ENCODE assay signal across 8 cellular contexts in genomic region chr21:42218836-42219605, GRCh38. TPM values are rescaled to one million over a fixed set of nuclear protein-coding genes. Genes with fewer than 3 reads are reported as not detected.
DNase-seq lines count a peak whose midpoint lies in the region; ATAC-seq and TF ChIP-seq lines count a peak whose summit lies in the region.

Gene ABCG1, plus strand, starts transcription at chr21:42219140. Its CDS starts 123 bp downstream, at chr21:42219263.

- DNase-seq in NCI-H510A (lab: John Stamatoyannopoulos, UW) = peak; percentile 21
- peak; percentile 54 for DNase-seq in activated naive CD4-positive, alpha-beta T cell treated with anti-CD3 and anti-CD28 coated beads for 36 hours
- no peak for DNase-seq in glomerular endothelial cell (ENCODE audit: extremely low read depth, low read depth, low spot score)
- peak; percentile 53 for DNase-seq in neuronal stem cell (ENCODE audit: low spot score)

- peaks cover 12% of the 10 kb centered on the region for H3K4me1 Mint-ChIP-seq in activated naive CD4-positive, alpha-beta T cell treated with anti-CD3 and anti-CD28 coated beads for 36 hours (ENCODE audit: low read depth)

- H2BK5ac ChIP-seq in neuronal stem cell (ENCODE audit: low read length) = peak within 1 kb of the TSS; percentile 0

- peak within 1 kb of the TSS; percentile 39 for H2BK15ac ChIP-seq in neuronal stem cell (ENCODE audit: low read length)

- peaks cover 0 to 62% (median 15%) of the 10 kb centered on the region in 3 experiments for H3K27me3 ChIP-seq in neuronal stem cell (ENCODE audit: control insufficient read depth in 3 of 3, insufficient read depth in 3 of 3, low read depth in 1 of 3, low read length in 3 of 3)

- H3K4me2 ChIP-seq in neuronal stem cell (ENCODE audit: insufficient read depth, low read length, poor library complexity, severe bottlenecking) = peak within 1 kb of the TSS; percentile 100

- peaks cover 11% of the 10 kb centered on the region in 2 donors for H3K4me1 ChIP-seq in neuronal stem cell (ENCODE audit: control insufficient read depth in 2 of 2, insufficient read depth in 1 of 2, low read depth in 1 of 2, low read length in 2 of 2)

- peak within 1 kb of the TSS in 1 of 2 donors; percentile 82 for H3K4me3 ChIP-seq in neuronal stem cell (ENCODE audit: low read length in 2 of 2)

- H3K9me3 Mint-ChIP-seq in activated naive CD4-positive, alpha-beta T cell treated with anti-CD3 and anti-CD28 coated beads for 36 hours = peaks cover 20% of the 10 kb centered on the region

- H3K36me3 Mint-ChIP-seq in activated naive CD4-positive, alpha-beta T cell treated with anti-CD3 and anti-CD28 coated beads for 36 hours (ENCODE audit: low read depth) = peaks cover 3% of the 10 kb centered on the region

- H3K14ac ChIP-seq in neuronal stem cell (ENCODE audit: low read length) = no peak within 1 kb of the TSS

- H3K23ac ChIP-seq in neuronal stem cell (ENCODE audit: low read depth, low read length, poor library complexity) = peak within 1 kb of the TSS; percentile 21

- no peak within 1 kb of the TSS for H2BK12ac ChIP-seq in neuronal stem cell (ENCODE audit: low read length)

- intact Hi-C loops in activated naive CD4-positive, alpha-beta T cell treated with anti-CD3 and anti-CD28 coated beads for 36 hours (cut with micrococcal nuclease) = no loop called here

- TF ChIP-seq POLR2A in GM18951 (IDR thresholded peaks at IDR 0.05; ENCODE audit: extremely low read depth, insufficient read depth, insufficient read length) = peak; percentile 47

- peak within 1 kb of the TSS; percentile 82 for H3K4me3 Mint-ChIP-seq in activated naive CD4-positive, alpha-beta T cell treated with anti-CD3 and anti-CD28 coated beads for 36 hours

- no peak within 1 kb of the TSS for H4K8ac ChIP-seq in neuronal stem cell (ENCODE audit: low read depth, low read length)

- H2AK5ac ChIP-seq in neuronal stem cell (ENCODE audit: low read depth, low read length) = no peak within 1 kb of the TSS

- CTCF ChIA-PET in activated naive CD4-positive, alpha-beta T cell treated with anti-CD3 and anti-CD28 coated beads for 36 hours (lab: Charles Lee) = interaction anchor here (0.6 to 4.0 kb wide), 8 partner anchors 17 to 73 kb away, joined by 3 to 58 read pairs (median 5); no protein-coding TSS in a partner anchor

- peak within 1 kb of the TSS; percentile 89 for H3K9ac ChIP-seq in neuronal stem cell (ENCODE audit: low read depth, low read length, poor library complexity)

- H3K27ac Mint-ChIP-seq in activated naive CD4-positive, alpha-beta T cell treated with anti-CD3 and anti-CD28 coated beads for 36 hours = peak within 1 kb of the TSS; percentile 87

- in situ Hi-C loops in GM18951 (cut with MboI; ENCODE audit: low sequenced_read_pairs, unreplicated experiment) = no loop called here

- H2AFZ ChIP-seq in neuronal stem cell (ENCODE audit: low read length) = peak within 1 kb of the TSS; percentile 77

- H3K27me3 Mint-ChIP-seq in activated naive CD4-positive, alpha-beta T cell treated with anti-CD3 and anti-CD28 coated beads for 36 hours (ENCODE audit: low read depth) = no peaks in the 10 kb centered on the region

- no peak within 1 kb of the TSS for H3K4ac ChIP-seq in neuronal stem cell (ENCODE audit: low read length)

- H3K9me3 ChIP-seq in neuronal stem cell (replicated peaks in 1 of 2; ENCODE audit: control insufficient read depth in 2 of 2, insufficient read depth in 1 of 2, low read depth in 1 of 2, low read length in 2 of 2) = no peaks in the 10 kb centered on the region

- H4K91ac ChIP-seq in neuronal stem cell (ENCODE audit: low read depth, low read length, poor library complexity) = no peak within 1 kb of the TSS

- peak within 1 kb of the TSS; percentile 82 for H3K18ac ChIP-seq in neuronal stem cell (ENCODE audit: low read length)

- ATAC-seq in GM19395 (IDR thresholded peaks at IDR 0.05; ENCODE audit: unreplicated experiment) = no peak
- ATAC-seq in GM18858 (IDR thresholded peaks at IDR 0.05; ENCODE audit: unreplicated experiment) = no peak
- ATAC-seq in GM18873 (IDR thresholded peaks at IDR 0.05; ENCODE audit: low FRiP score, unreplicated experiment) = no peak

- H3K27ac ChIP-seq in neuronal stem cell (replicated peaks; ENCODE audit: low read length) = no peak within 1 kb of the TSS

- no peaks in the 10 kb centered on the region for H3K79me1 ChIP-seq in neuronal stem cell (ENCODE audit: low read depth, low read length)

- no peaks in the 10 kb centered on the region for H3K36me3 ChIP-seq in neuronal stem cell (replicated peaks in 1 of 2; ENCODE audit: control insufficient read depth in 2 of 2, insufficient read depth in 2 of 2, low read length in 2 of 2)

- no CpG with 5 or more reads among the region's 83 CpGs for WGBS in neuronal stem cell (ENCODE audit: extremely low coverage in 2 of 2, insufficient read length in 2 of 2, insufficient replicate concordance in 1 of 2), 2 donors

- no peak within 1 kb of the TSS for H2BK120ac ChIP-seq in neuronal stem cell (ENCODE audit: low read depth, low read length)

RNA-seq across cellular contexts. Expression of gene ABCG1, which starts in this region (rescaled TPM):
- 10 to 100 TPM; 27.8 to 28.7 TPM for total RNA-seq in activated naive CD4-positive, alpha-beta T cell treated with anti-CD3 and anti-CD28 coated beads for 36 hours
- 29.5 and 66.0 TPM in 2 replicates for total RNA-seq in glomerular endothelial cell
- polyA plus RNA-seq in neuronal stem cell (2013, experiment 1 of 2) = 1.4 TPM
- 1.8 TPM for polyA plus RNA-seq in neuronal stem cell (2013, experiment 2 of 2)
